ENCODE assay signal across 32 cellular contexts in the genomic region with DNA sequence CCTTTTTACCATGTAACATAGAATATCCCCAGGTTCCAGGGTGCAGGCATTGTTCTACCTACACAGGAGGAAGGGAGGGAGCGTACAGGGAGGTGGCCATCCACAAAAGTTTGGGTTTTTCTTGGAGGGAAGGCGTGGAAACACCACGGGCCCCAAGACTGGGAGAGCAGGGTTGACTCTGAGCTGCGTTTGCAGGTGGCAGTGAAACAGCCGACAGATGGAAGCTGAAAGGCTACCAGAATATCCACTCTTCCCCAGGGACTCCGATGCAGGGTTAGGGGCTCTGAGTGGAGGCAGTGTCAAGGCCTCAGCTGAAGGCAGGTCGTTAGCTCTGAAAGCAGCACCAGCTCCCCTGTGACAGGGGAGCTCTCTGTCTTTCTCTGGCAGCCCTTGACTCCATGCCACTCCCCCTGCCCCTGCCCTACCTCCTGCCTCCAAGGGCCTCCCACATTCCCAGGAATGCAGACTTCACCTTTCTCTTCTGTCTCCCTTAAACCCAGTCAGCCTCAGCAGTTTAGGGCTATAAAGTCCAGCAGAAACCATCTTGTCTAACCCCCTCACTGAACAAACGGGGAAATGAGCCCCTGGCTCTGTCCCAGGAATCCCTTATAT. TPM values are rescaled to one million over a fixed set of nuclear protein-coding genes. Genes with fewer than 3 reads are reported as not detected.
"Had no signal": no experiment of that assay in that cellular context is flagged by ENCODE, and none has a peak within 500 bp of the region (broad histone marks: within the 10 kb centered on the region; RNA-seq: fewer than 3 reads in every experiment).

No MANE protein-coding gene starts in this region.

- H3K4me2 ChIP-seq: neural progenitor cell had no signal

- H3K27ac Mint-ChIP-seq: activated naive CD8-positive, alpha-beta T cell treated with anti-CD3 and anti-CD28 coated beads for 36 hours; activated T-helper 2 cell treated with anti-CD3 and anti-CD28 coated beads, Interferon-gamma antibody, Interleukin-2, Interleukin-4, amounts not matched to agents 10 μg/mL and 5 μg/mL and 100 μg/mL, durations not matched to agents 14 hours and 24 hours and 36 hours; effector memory CD8-positive, alpha-beta T cell; memory B cell; neural progenitor cell had no signal

- DNase-seq: activated CD4-positive, alpha-beta T cell treated with anti-CD3 and anti-CD28 coated beads for 1 hour; activated CD4-positive, alpha-beta T cell treated with anti-CD3 and anti-CD28 coated beads, Interleukin-2, amount 50 U/mL, for 1 hour; activated naive CD4-positive, alpha-beta T cell; activated naive CD8-positive, alpha-beta T cell treated with anti-CD3 and anti-CD28 coated beads for 36 hours; activated T-cell treated with anti-CD3 and anti-CD28 coated beads, Interleukin-2, amount 50 U/mL, for 4 hours; dorsolateral prefrontal cortex; effector memory CD8-positive, alpha-beta T cell; gastrocnemius medialis; head of caudate nucleus; hypothalamus; islet precursor cell; left cardiac atrium; mucosa of descending colon; right cardiac atrium; stimulated activated CD4-positive, alpha-beta T cell treated with anti-CD3 and anti-CD28 coated beads, Interleukin-12 subunit alpha, Interleukin-12 subunit beta, amount 100 ng/mL, for 4 hours; stimulated activated CD4-positive, alpha-beta T cell treated with anti-CD3 and anti-CD28 coated beads, Interleukin-4, amount 100 ng/mL, for 4 hours; stimulated activated naive CD8-positive, alpha-beta T cell treated with anti-CD3 and anti-CD28 coated beads, Interleukin-15, Interleukin-2, amounts not matched to agents 100 U/mL and 50 U/mL, for 24 hours had no signal

- H3K4me3 Mint-ChIP-seq: activated naive CD8-positive, alpha-beta T cell treated with anti-CD3 and anti-CD28 coated beads for 36 hours; activated T-cell treated with anti-CD3 and anti-CD28 coated beads, Interleukin-2, amount 50 U/mL, for 4 hours; central memory CD8-positive, alpha-beta T cell; effector memory CD8-positive, alpha-beta T cell; memory B cell; neural progenitor cell had no signal

- H3K4me1 Mint-ChIP-seq: memory B cell, neural progenitor cell had no signal

- H3K27me3 ChIP-seq: esophagus muscularis mucosa, gastrocnemius medialis, neural progenitor cell had no signal

- H3K27me3 Mint-ChIP-seq: activated naive CD8-positive, alpha-beta T cell treated with anti-CD3 and anti-CD28 coated beads for 36 hours; central memory CD8-positive, alpha-beta T cell; effector memory CD8-positive, alpha-beta T cell had no signal

- H3K9me3 Mint-ChIP-seq: activated naive CD8-positive, alpha-beta T cell treated with anti-CD3 and anti-CD28 coated beads for 36 hours; activated T-cell treated with anti-CD3 and anti-CD28 coated beads, Interleukin-2, amount 50 U/mL, for 4 hours; activated T-helper 2 cell treated with anti-CD3 and anti-CD28 coated beads, Interferon-gamma antibody, Interleukin-2, Interleukin-4, amounts not matched to agents 10 μg/mL and 5 μg/mL and 100 μg/mL, durations not matched to agents 14 hours and 24 hours and 36 hours; central memory CD8-positive, alpha-beta T cell; effector memory CD8-positive, alpha-beta T cell; memory B cell had no signal

- H3K4me1 ChIP-seq: breast epithelium, esophagus muscularis mucosa, gastrocnemius medialis, neural progenitor cell had no signal

- H3K27ac ChIP-seq: breast epithelium, dorsolateral prefrontal cortex, esophagus muscularis mucosa, gastrocnemius medialis, neural progenitor cell, VCaP had no signal

- H3K9me3 ChIP-seq: breast epithelium, esophagus muscularis mucosa, gastrocnemius medialis, mucosa of descending colon had no signal

- H3K4me3 ChIP-seq: breast epithelium, dorsolateral prefrontal cortex, esophagus muscularis mucosa, gastrocnemius medialis, mucosa of descending colon, neural progenitor cell had no signal

- H3K36me3 Mint-ChIP-seq: activated naive CD8-positive, alpha-beta T cell treated with anti-CD3 and anti-CD28 coated beads for 36 hours; memory B cell; neural progenitor cell had no signal

- H3K9ac ChIP-seq: neural progenitor cell had no signal

- H3K36me3 ChIP-seq: breast epithelium, esophagus muscularis mucosa, gastrocnemius medialis, neural progenitor cell had no signal

RNA-seq across cellular contexts. Expression of gene GLOD5, which starts 14.0 kb away (rescaled TPM):
- total RNA-seq: activated naive CD8-positive, alpha-beta T cell treated with anti-CD3 and anti-CD28 coated beads for 36 hours; activated T-cell treated with anti-CD3 and anti-CD28 coated beads, Interleukin-2, amount 50 U/mL, for 4 hours; activated T-helper 2 cell treated with anti-CD3 and anti-CD28 coated beads, Interferon-gamma antibody, Interleukin-2, Interleukin-4, amounts not matched to agents 10 μg/mL and 5 μg/mL and 100 μg/mL, durations not matched to agents 14 hours and 24 hours and 36 hours; astrocyte; dorsolateral prefrontal cortex; esophagus muscularis mucosa; gastrocnemius medialis; left cardiac atrium; lower leg skin; osteoblast; pulmonary artery endothelial cell; right cardiac atrium; skeletal muscle tissue; subcutaneous adipose tissue; T-helper 2 cell treated with Interferon-gamma antibody and Interleukin-4, amounts not matched to agents 100 ng/mL and 5 ng/mL, for 36 hours; ureter had no signal
- polyA plus RNA-seq: right cardiac atrium had no signal

RNA-seq across cellular contexts. Expression of gene GATA1, which starts 38.9 kb away (rescaled TPM):
- total RNA-seq: activated naive CD8-positive, alpha-beta T cell treated with anti-CD3 and anti-CD28 coated beads for 36 hours; activated T-helper 2 cell treated with anti-CD3 and anti-CD28 coated beads, Interferon-gamma antibody, Interleukin-2, Interleukin-4, amounts not matched to agents 10 μg/mL and 5 μg/mL and 100 μg/mL, durations not matched to agents 14 hours and 24 hours and 36 hours; astrocyte; breast epithelium; gastrocnemius medialis; left cardiac atrium; lower leg skin; osteoblast; pulmonary artery endothelial cell; right cardiac atrium; T-helper 2 cell treated with Interferon-gamma antibody and Interleukin-4, amounts not matched to agents 100 ng/mL and 5 ng/mL, for 36 hours; ureter had no signal
- polyA plus RNA-seq: right cardiac atrium had no signal
